Comparison of ENCODE assay signal across 13 cellular contexts in the genomic region with DNA sequence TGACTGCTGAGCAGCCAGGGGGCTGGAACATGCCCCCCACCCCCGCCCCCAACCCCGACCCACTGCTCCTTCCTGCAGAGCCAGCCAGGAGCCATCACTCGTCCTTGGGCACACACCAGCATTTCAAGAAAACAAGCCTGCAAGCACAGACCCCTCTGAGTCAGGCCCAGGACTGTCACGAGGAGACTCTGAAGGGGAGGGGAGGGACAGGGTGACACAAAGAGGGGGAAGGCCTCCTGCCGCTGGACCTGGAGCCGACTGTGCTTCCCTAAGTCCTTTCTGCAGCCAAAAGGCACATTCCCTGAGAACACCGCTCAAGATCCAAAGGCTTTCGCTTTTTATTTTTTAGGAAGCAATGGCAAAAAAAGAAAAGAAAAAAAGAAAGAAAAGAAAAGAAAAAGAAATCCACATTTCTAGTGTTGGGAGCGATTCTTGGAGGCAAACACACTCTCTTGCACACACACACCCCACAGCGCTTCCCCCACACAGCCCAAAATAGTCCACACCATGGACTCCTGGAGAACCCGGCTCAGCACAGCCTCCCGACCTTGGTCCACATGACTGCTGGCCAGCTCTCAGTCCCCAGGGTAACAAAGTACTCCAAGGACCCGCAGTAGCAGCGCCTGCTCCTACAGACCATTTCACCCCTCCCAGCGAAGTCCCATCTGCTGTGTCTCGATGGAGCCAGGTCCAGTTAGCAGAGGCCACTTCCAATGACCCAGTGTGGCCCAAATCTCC.
DNase-seq lines count a peak whose midpoint lies in the region; ATAC-seq, FAIRE-seq and TF ChIP-seq lines count a peak whose summit lies in the region.
"Had no signal": no experiment of that assay in that cellular context is flagged by ENCODE, and none has a peak within 500 bp of the region (broad histone marks: within the 10 kb centered on the region; RNA-seq: fewer than 3 reads in every experiment).

No MANE protein-coding gene starts in this region.

- no peak for TF ChIP-seq POLR2A in IMR-90 (IDR thresholded peaks at IDR 0.05; ENCODE audit: low read depth, low read length)
- no peak for TF ChIP-seq POLR2A in HepG2 (IDR thresholded peaks at IDR 0.05; ENCODE audit: insufficient read depth in 1 of 2, low read depth in 2 of 2, low read length in 2 of 2)

- no peak overlapping the region for H2AK9ac ChIP-seq in IMR-90 (replicated peaks; ENCODE audit: low read depth, low read length, poor library complexity)

- H2BK15ac ChIP-seq in IMR-90 (ENCODE audit: low read depth, low read length), result no peak overlapping the region

- no peak overlapping the region for H2BK5ac ChIP-seq in IMR-90 (ENCODE audit: low read depth, low read length, poor library complexity, severe bottlenecking)

- TF ChIP-seq RAD21 in IMR-90 (IDR thresholded peaks at IDR 0.05; ENCODE audit: low read length) (no peak), HepG2 (CRISPR knock-in tag; IDR thresholded peaks at IDR 0.05) (no peak)

- no peak for FAIRE-seq in HepG2 (lab: Jason Lieb, UNC)
- FAIRE-seq: TTC549 had no signal

- dilution Hi-C loops in IMR-90 (cut with HindIII; ENCODE audit: low sequenced_read_pairs, unreplicated experiment), result no loop called here

- no peak for DNase-seq in IMR-90
- peak; percentile 21 for DNase-seq in fibroblast of the aortic adventitia (ENCODE audit: low read depth)
- DNase-seq in HepG2 (ENCODE audit: low spot score), result no peak
- DNase-seq in putamen (ENCODE audit: low spot score), result peak; percentile 71
- DNase-seq in SKM-1 treated with dmso at 0.1 percent for 144 hours (lab: John Stamatoyannopoulos, UW; ENCODE audit: unreplicated experiment), result no peak
- DNase-seq in left colon, result no peak
- DNase-seq: DMS53, NCI-H1436 treated with DMSO at 0.1 percent for 48 hours, NCI-H774 had no signal

- TF ChIP-seq CTCF in IMR-90 (conservative IDR thresholded peaks at IDR 0.05; ENCODE audit: low read depth, low read length) (no peak), fibroblast of the aortic adventitia (IDR thresholded peaks at IDR 0.05; ENCODE audit: insufficient read depth, low read length) (no peak), HepG2 (CRISPR knock-in tag; IDR thresholded peaks at IDR 0.05) (no peak)

- peaks cover 7% of the 10 kb centered on the region for H3K9me1 ChIP-seq in IMR-90 (ENCODE audit: insufficient read depth, low read length)

- CTCF ChIA-PET in IMR-90 (lab: Yijun Ruan, JAX), result interaction anchor here (1.4 kb wide), 1 partner anchor 278 kb away, joined by 3 read pairs; no protein-coding TSS in a partner anchor
- CTCF ChIA-PET in HepG2 (lab: Yijun Ruan, JAX; ENCODE audit: low intra/inter-chr PET ratio, low total read pairs), result no interaction called here

- H4K91ac ChIP-seq in IMR-90 (ENCODE audit: insufficient read depth, low read depth, low read length), result no peak overlapping the region

- no peak overlapping the region for H3K56ac ChIP-seq in IMR-90 (ENCODE audit: extremely low read depth, insufficient read depth, low read length)

- no peak overlapping the region for H3K18ac ChIP-seq in IMR-90 (ENCODE audit: low read depth, low read length)

- H3K36me3 ChIP-seq in IMR-90 (ENCODE audit: control insufficient read depth, insufficient read depth, low read length), result no peaks in the 10 kb centered on the region
- no peaks in the 10 kb centered on the region for H3K36me3 ChIP-seq in HepG2 (replicated peaks in 1 of 2; ENCODE audit: control insufficient read depth in 1 of 2, insufficient read depth in 2 of 2, low read length in 2 of 2)
- H3K36me3 ChIP-seq: HAP-1 had no signal

- 67% methylated on average over 8 of the region's 16 CpGs; no CpG with 5 or more reads in 1 of the 2 experiments for WGBS in IMR-90 (ENCODE audit: extremely low coverage in 2 of 2, insufficient read length in 1 of 2), 2 experiments
- 46% methylated on average over 9 of the region's 16 CpGs for WGBS in HepG2 (ENCODE audit: low lambda C conversion rate)

- H3K4ac ChIP-seq in IMR-90 (ENCODE audit: low read depth, low read length), result peak overlapping the region; percentile 7; the same call in 1 of the 2 replicates

- no peak overlapping the region for H4K8ac ChIP-seq in IMR-90 (ENCODE audit: low read depth in 2 of 2, low read length in 2 of 2)

- peak overlapping the region; percentile 21; the same call in 1 of the 2 replicates for H4K5ac ChIP-seq in IMR-90 (ENCODE audit: low read depth, low read length)

- H3K9ac ChIP-seq in IMR-90 (ENCODE audit: low read depth, low read length) (no peak overlapping the region), HepG2 (ENCODE audit: insufficient read depth, low read depth, low read length) (no peak overlapping the region)

- H3K4me1 ChIP-seq in IMR-90 (ENCODE audit: control insufficient read depth, insufficient read depth, low read length), result peaks cover 3% of the 10 kb centered on the region; the same call in 1 of the 2 replicates
- no peaks in the 10 kb centered on the region for H3K4me1 ChIP-seq in HepG2 (ENCODE audit: insufficient read depth, low read length)

- H3K4me2 ChIP-seq in IMR-90 (ENCODE audit: low read depth, low read length), result no peak overlapping the region; the same call in 1 of the 2 replicates
- no peak overlapping the region; the same call in 1 of the 2 replicates for H3K4me2 ChIP-seq in HepG2 (ENCODE audit: low read depth, low read length)

- no peaks in the 10 kb centered on the region for H3K79me2 ChIP-seq in HepG2 (ENCODE audit: insufficient read depth, low read length)

- H3K23ac ChIP-seq in IMR-90 (ENCODE audit: low read depth, low read length), result no peak overlapping the region

- no peak overlapping the region for H2BK120ac ChIP-seq in IMR-90 (ENCODE audit: low read depth, low read length)

- POLR2A ChIA-PET in IMR-90 (lab: Charles Lee; ENCODE audit: unreplicated experiment) (no interaction called here), HepG2 (lab: Yijun Ruan, JAX) (no interaction called here)

- H3K9me3 ChIP-seq in IMR-90 (ENCODE audit: control insufficient read depth, insufficient read depth, low read length) (no peaks in the 10 kb centered on the region), HepG2 (ENCODE audit: low read length) (no peaks in the 10 kb centered on the region)
- H3K9me3 ChIP-seq: HAP-1 had no signal

- H2AK5ac ChIP-seq in IMR-90 (ENCODE audit: low read depth, low read length), result no peak overlapping the region

- H3K27me3 ChIP-seq in IMR-90 (ENCODE audit: control insufficient read depth, insufficient read depth, low read length) (no peaks in the 10 kb centered on the region), HepG2 (ENCODE audit: control insufficient read depth in 1 of 2, insufficient read depth in 2 of 2, low read length in 2 of 2) (peaks cover 0 to 17% of the 10 kb centered on the region in 2 experiments; a peak in 1 of 5 replicates)

- H3K14ac ChIP-seq in IMR-90 (replicated peaks; ENCODE audit: low read depth, low read length), result no peak overlapping the region

- H4K20me1 ChIP-seq in IMR-90 (ENCODE audit: insufficient read depth, low read length) (peaks cover 6% of the 10 kb centered on the region; the same call in 1 of the 2 replicates), HepG2 (ENCODE audit: insufficient read depth, low read length) (no peaks in the 10 kb centered on the region)

- intact Hi-C loops in IMR-90 (cut with micrococcal nuclease), result no loop called here
- intact Hi-C loops in HepG2 (cut with micrococcal nuclease; ENCODE audit: unreplicated experiment), result no loop called here
- intact Hi-C loops in left colon (cut with DNase I, micrococcal nuclease), result no loop called here

- H3K27ac ChIP-seq in IMR-90 (ENCODE audit: insufficient read depth, low read length), result no peak overlapping the region
- no peak overlapping the region for H3K27ac ChIP-seq in HepG2 (ENCODE audit: extremely low read length, insufficient read depth, low read length)

- in situ Hi-C loops in IMR-90 (cut with MboI; ENCODE audit: low sequenced_read_pairs) (no loop called here), HepG2 (cut with HindIII; ENCODE audit: extremely low pct_ligation_motif_present, low pct_unique_long_range_greater_than_20kb) (no loop called here)

- BruUV-seq in IMR-90 (replicated peaks; lab: Mats Ljungman, UMichigan) (no TSS peak), HepG2 (replicated peaks; lab: Mats Ljungman, UMichigan) (no TSS peak)

- no peak overlapping the region for H2AFZ ChIP-seq in IMR-90 (replicated peaks; ENCODE audit: low read length, poor library complexity)
- no peak overlapping the region for H2AFZ ChIP-seq in HepG2 (ENCODE audit: low read length)

- H3K4me3 ChIP-seq in IMR-90 (ENCODE audit: insufficient read depth, low read depth, low read length) (no peak overlapping the region), fibroblast of the aortic adventitia (ENCODE audit: low read depth, low read length) (peak overlapping the region; percentile 28), HepG2 (replicated peaks in 1 of 3; ENCODE audit: insufficient read depth in 1 of 3, low read depth in 2 of 3, low read length in 3 of 3) (no peak overlapping the region)
- H3K4me3 ChIP-seq: HAP-1 had no signal

- no peak for TF ChIP-seq EP300 in HepG2 (IDR thresholded peaks at IDR 0.05; ENCODE audit: low read depth in 2 of 2, low read length in 2 of 2)
- TF ChIP-seq EP300 in HepG2 (CRISPR knock-in tag; IDR thresholded peaks at IDR 0.05; ENCODE audit: borderline replicate concordance), result no peak

- ATAC-seq in IMR-90 (ENCODE audit: low read depth) (no peak), HepG2 (peak; percentile 47), HG03097 (IDR thresholded peaks at IDR 0.05; ENCODE audit: low FRiP score, unreplicated experiment) (no peak), left colon (no peak), GM18861 (IDR thresholded peaks at IDR 0.05; ENCODE audit: unreplicated experiment) (no peak)

- H3K79me1 ChIP-seq in IMR-90 (ENCODE audit: low read depth in 1 of 2, low read length in 2 of 2), result peaks cover 46 to 78% of the 10 kb centered on the region in 2 experiments

- H2BK20ac ChIP-seq in IMR-90 (ENCODE audit: low read depth, low read length), result no peak overlapping the region

TF ChIP-seq in IMR-90, 13 proteins besides CTCF, POLR2A, EP300 and RAD21 (continues in another document):
- TF ChIP-seq CHD1 (IDR thresholded peaks at IDR 0.05; ENCODE audit: low read depth, low read length), result no peak
- TF ChIP-seq NFE2L2 (IDR thresholded peaks at IDR 0.05; ENCODE audit: low read depth, low read length), result no peak
- no peak for TF ChIP-seq FOS (IDR thresholded peaks at IDR 0.05; ENCODE audit: low read depth, low read length)
- TF ChIP-seq CEBPB (IDR thresholded peaks at IDR 0.05; ENCODE audit: low read depth, low read length), result no peak
- no peak for TF ChIP-seq MAZ (IDR thresholded peaks at IDR 0.05; ENCODE audit: borderline replicate concordance, low read depth, low read length)

TF ChIP-seq in HepG2, 621 proteins besides CTCF, POLR2A, EP300 and RAD21 (continues in another document):
- no peak for TF ChIP-seq ZSCAN22 (CRISPR knock-in tag; IDR thresholded peaks at IDR 0.05)
- no peak for TF ChIP-seq RXRB (CRISPR knock-in tag; IDR thresholded peaks at IDR 0.05; ENCODE audit: borderline replicate concordance)

Comparison
In these comparisons a context has a peak if more than half of its experiments do, and no peak if none do; other contexts are left out.
1. DNase-seq: peak in fibroblast of the aortic adventitia (single experiment) and putamen (single experiment); none in IMR-90 (single experiment), HepG2 (single experiment), SKM-1 treated with dmso at 0.1 percent for 144 hours (single experiment) and left colon (0 of 2).